Comparison of ENCODE assay signal across 20 cellular contexts in the genomic region with DNA sequence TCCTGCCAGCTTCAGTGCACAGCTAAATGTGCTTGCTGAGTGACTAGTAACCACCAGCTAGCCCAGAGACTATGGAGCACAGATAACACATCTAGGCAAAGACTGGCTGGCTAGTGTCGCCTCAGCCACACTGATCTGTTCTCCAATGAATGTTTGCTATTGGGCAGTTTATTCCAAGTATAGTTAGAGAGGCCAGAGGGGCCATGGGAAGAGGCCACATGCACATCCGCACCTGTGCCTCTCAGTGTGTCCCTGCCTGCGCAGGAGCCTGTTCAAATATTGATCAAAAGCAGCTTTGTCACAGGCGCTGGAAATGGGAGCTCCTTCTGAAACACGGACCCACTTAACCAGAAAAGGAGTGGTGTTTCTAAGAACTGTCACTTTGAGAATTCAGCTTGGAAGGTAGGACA. TPM values are rescaled to one million over a fixed set of nuclear protein-coding genes. Genes with fewer than 3 reads are reported as not detected.
A peak's percentile ranks its signal among the peaks of the same experiment; 100 is the strongest.
DNase-seq lines count a peak whose midpoint lies in the region; ATAC-seq, FAIRE-seq and TF ChIP-seq lines count a peak whose summit lies in the region.
"Had no signal": no experiment of that assay in that cellular context is flagged by ENCODE, and none has a peak within 500 bp of the region (broad histone marks: within the 10 kb centered on the region; RNA-seq: fewer than 3 reads in every experiment).

No MANE protein-coding gene starts in this region.

- intact Hi-C loops in activated CD4-positive, alpha-beta T cell treated with anti-CD3 and anti-CD28 coated beads for 36 hours (cut with DNase I, micrococcal nuclease): no loop called here
- intact Hi-C loops in pancreas (cut with DNase I): no loop called here

- no peak overlapping the region for H3K4me3 ChIP-seq in pancreas
- H3K4me3 ChIP-seq: adrenal gland had no signal

- no peak for ATAC-seq in activated CD4-positive, alpha-beta T cell treated with anti-CD3 and anti-CD28 coated beads for 36 hours
- ATAC-seq in activated T-helper 17 cell treated with anti-CD3 and anti-CD28 coated beads, Interleukin-2, amount 50 U/mL, for 72 hours (replicated peaks): no peak
- ATAC-seq in pancreas: peak; percentile 77 to 86 (median 82)
- ATAC-seq: sciatic nerve had no signal

- POLR2A ChIA-PET in activated CD4-positive, alpha-beta T cell treated with anti-CD3 and anti-CD28 coated beads for 36 hours (lab: Charles Lee): no interaction called here

- H3K9me3 Mint-ChIP-seq in activated CD4-positive, alpha-beta T cell treated with anti-CD3 and anti-CD28 coated beads for 36 hours (ENCODE audit: low read depth): no peaks in the 10 kb centered on the region
- peaks cover 3% of the 10 kb centered on the region for H3K9me3 Mint-ChIP-seq in activated T-helper 17 cell treated with anti-CD3 and anti-CD28 coated beads, Interleukin-2, amount 50 U/mL, for 72 hours

- H3K9me3 ChIP-seq in pancreas: no peaks in the 10 kb centered on the region
- H3K9me3 ChIP-seq: adrenal gland had no signal

- H3K27me3 Mint-ChIP-seq in activated CD4-positive, alpha-beta T cell treated with anti-CD3 and anti-CD28 coated beads for 36 hours: no peaks in the 10 kb centered on the region
- no peaks in the 10 kb centered on the region for H3K27me3 Mint-ChIP-seq in activated T-helper 17 cell treated with anti-CD3 and anti-CD28 coated beads, Interleukin-2, amount 50 U/mL, for 72 hours

- no peak for FAIRE-seq in pancreas (lab: Jason Lieb, UNC)

- H3K36me3 ChIP-seq in pancreas: no peaks in the 10 kb centered on the region
- H3K36me3 ChIP-seq: adrenal gland had no signal

- no peak for DNase-seq in activated CD4-positive, alpha-beta T cell treated with anti-CD3 and anti-CD28 coated beads for 36 hours
- DNase-seq in activated CD4-positive, alpha-beta T cell treated with anti-CD3 and anti-CD28 coated beads for 48 hours: no peak
- DNase-seq in NCI-H345 (lab: John Stamatoyannopoulos, UW) (peak; percentile 32), pancreas (peak in 5 of 6 donors; percentile 78 to 84 (median 82)), D341Med (ENCODE audit: low spot score) (no peak), NAMALWA (ENCODE audit: low spot score) (no peak)
- DNase-seq in NK-92 treated with Interleukin-12 subunit alpha and Interleukin-12 subunit beta, amount 100 ng/mL, for 24 hours (lab: John Stamatoyannopoulos, UW): no peak
- DNase-seq: ACHN; activated CD4-positive, alpha-beta T cell treated with anti-CD3 and anti-CD28 coated beads for 1 hour; adrenal gland; effector CD8-positive, alpha-beta T cell; GDM1; HCEC 1CT; hippocampal formation; Right ventricle myocardium superior; stimulated activated CD4-positive, alpha-beta T cell treated with anti-CD3 and anti-CD28 coated beads, Interleukin-1b, Interleukin-23, amount 100 ng/mL, for 48 hours; substantia nigra; T-helper 9 cell had no signal

- H3K27ac Mint-ChIP-seq in activated CD4-positive, alpha-beta T cell treated with anti-CD3 and anti-CD28 coated beads for 36 hours: peak overlapping the region; percentile 0
- peak overlapping the region; percentile 76 for H3K27ac Mint-ChIP-seq in activated T-helper 17 cell treated with anti-CD3 and anti-CD28 coated beads, Interleukin-2, amount 50 U/mL, for 72 hours

- 7 to 17% methylated on average over 5 of the region's 5 CpGs for WGBS in pancreas, 2 donors

- TF ChIP-seq CTCF in pancreas (IDR thresholded peaks at IDR 0.05): no peak

- CTCF ChIA-PET in activated CD4-positive, alpha-beta T cell treated with anti-CD3 and anti-CD28 coated beads for 36 hours (lab: Charles Lee): interaction anchor here (1.0 to 2.7 kb wide), 3 partner anchors 54 to 178 kb away, joined by 3 to 9 read pairs (median 7); no protein-coding TSS in a partner anchor

- no peaks in the 10 kb centered on the region for H3K27me3 ChIP-seq in pancreas
- H3K27me3 ChIP-seq: adrenal gland had no signal

- H3K4me1 ChIP-seq in pancreas: peaks cover 58 to 69% (median 67%) of the 10 kb centered on the region in 3 donors
- H3K4me1 ChIP-seq: adrenal gland had no signal

- H3K4me3 Mint-ChIP-seq in activated CD4-positive, alpha-beta T cell treated with anti-CD3 and anti-CD28 coated beads for 36 hours: no peak overlapping the region
- H3K4me3 Mint-ChIP-seq in activated T-helper 17 cell treated with anti-CD3 and anti-CD28 coated beads, Interleukin-2, amount 50 U/mL, for 72 hours: peak overlapping the region; percentile 53

- H3K4me1 Mint-ChIP-seq in activated CD4-positive, alpha-beta T cell treated with anti-CD3 and anti-CD28 coated beads for 36 hours: peaks cover 66% of the 10 kb centered on the region
- H3K4me1 Mint-ChIP-seq in activated T-helper 17 cell treated with anti-CD3 and anti-CD28 coated beads, Interleukin-2, amount 50 U/mL, for 72 hours: peaks cover 47% of the 10 kb centered on the region

- H3K36me3 Mint-ChIP-seq in activated CD4-positive, alpha-beta T cell treated with anti-CD3 and anti-CD28 coated beads for 36 hours (ENCODE audit: low read depth): no peaks in the 10 kb centered on the region
- no peaks in the 10 kb centered on the region for H3K36me3 Mint-ChIP-seq in activated T-helper 17 cell treated with anti-CD3 and anti-CD28 coated beads, Interleukin-2, amount 50 U/mL, for 72 hours (ENCODE audit: low read depth)

- H3K27ac ChIP-seq in pancreas: peak overlapping the region; percentile 28 to 69 (median 56)
- H3K27ac ChIP-seq: adrenal gland had no signal

RNA-seq across cellular contexts. Expression of a gene that starts 51.3 kb away (rescaled TPM):
- total RNA-seq in activated CD4-positive, alpha-beta T cell treated with anti-CD3 and anti-CD28 coated beads for 36 hours: 100 to 1,000 TPM; 247 to 257 TPM
- total RNA-seq in activated T-helper 17 cell treated with anti-CD3 and anti-CD28 coated beads, Interleukin-2, amount 50 U/mL, for 72 hours: 100 to 1,000 TPM; 206 to 244 TPM
- total RNA-seq in pancreas: 100 to 1,000 TPM; 338 to 735 (median 584) TPM
- polyA plus RNA-seq in pancreas: 100 to 1,000 TPM; 226 to 459 TPM

Comparison
In these comparisons a context has a peak if more than half of its experiments do, and no peak if none do; other contexts are left out.
1. ATAC-seq: peak in pancreas (4 of 4); none in activated CD4-positive, alpha-beta T cell treated with anti-CD3 and anti-CD28 coated beads for 36 hours (single experiment) and activated T-helper 17 cell treated with anti-CD3 and anti-CD28 coated beads, Interleukin-2, amount 50 U/mL, for 72 hours (single experiment).
2. DNase-seq: peak in NCI-H345 (single experiment) and pancreas (5 of 6); none in activated CD4-positive, alpha-beta T cell treated with anti-CD3 and anti-CD28 coated beads for 36 hours (single experiment), activated CD4-positive, alpha-beta T cell treated with anti-CD3 and anti-CD28 coated beads for 48 hours (single experiment), NK-92 treated with Interleukin-12 subunit alpha and Interleukin-12 subunit beta, amount 100 ng/mL, for 24 hours (single experiment), D341Med (single experiment) and NAMALWA (single experiment).